ENCODE assay signal across 17 cellular contexts in the genomic region with DNA sequence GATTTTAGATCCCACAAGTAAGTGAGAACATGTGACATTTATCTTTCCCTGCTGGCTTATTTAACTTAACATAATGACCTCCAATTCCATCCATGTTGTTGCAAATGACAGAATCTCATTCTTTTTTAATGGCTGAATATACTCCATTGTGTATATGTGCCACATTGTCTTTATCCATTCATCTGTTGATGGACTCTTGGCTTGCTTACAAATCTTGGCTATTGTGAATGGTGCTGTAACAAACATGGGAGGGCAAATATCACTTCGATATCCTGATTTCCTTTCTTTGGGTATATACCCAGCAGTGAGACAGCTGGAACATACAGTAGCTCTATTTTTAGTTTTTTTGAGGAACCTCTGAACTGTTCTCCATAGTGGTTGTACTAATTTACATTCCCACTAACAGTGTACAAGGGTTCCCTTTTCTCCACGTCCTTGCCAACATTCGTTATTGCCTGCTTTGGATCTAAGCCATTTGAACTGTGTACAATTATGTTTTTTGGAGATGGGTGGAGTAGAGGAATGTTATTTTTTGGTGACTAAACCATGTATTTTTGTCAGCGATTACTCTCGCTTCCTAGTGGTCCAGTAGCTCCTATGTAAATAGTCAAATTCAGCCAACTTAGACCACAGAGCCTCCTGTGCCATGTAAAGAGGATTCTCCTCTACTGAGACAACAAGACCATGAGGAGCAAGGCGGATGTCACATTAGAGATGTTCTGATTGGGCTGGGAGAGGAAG.
DNase-seq lines count a peak whose midpoint lies in the region; FAIRE-seq and TF ChIP-seq lines count a peak whose summit lies in the region.
"Had no signal": no experiment of that assay in that cellular context is flagged by ENCODE, and none has a peak within 500 bp of the region (broad histone marks: within the 10 kb centered on the region; RNA-seq: fewer than 3 reads in every experiment).

No MANE protein-coding gene starts in this region.

- no peak overlapping the region for H3K27ac Mint-ChIP-seq in astrocyte (ENCODE audit: unreplicated experiment)
- H3K27ac Mint-ChIP-seq: activated T-helper 2 cell treated with anti-CD3 and anti-CD28 coated beads, Interferon-gamma antibody, Interleukin-2, Interleukin-4, amounts not matched to agents 10 μg/mL and 5 μg/mL and 100 μg/mL, durations not matched to agents 14 hours and 24 hours and 36 hours; memory B cell had no signal

- no peak overlapping the region for H2AFZ ChIP-seq in astrocyte (ENCODE audit: low read depth, low read length)
- H2AFZ ChIP-seq: PC-9 had no signal

- no peaks in the 10 kb centered on the region for H3K27me3 ChIP-seq in astrocyte (ENCODE audit: insufficient read depth, low read length)
- H3K27me3 ChIP-seq: tibial nerve had no signal

- H3K4me2 ChIP-seq in astrocyte (ENCODE audit: low read length) = peak overlapping the region; percentile 23
- H3K4me2 ChIP-seq: PC-9 had no signal

- no peaks in the 10 kb centered on the region for H3K9me3 ChIP-seq in astrocyte (ENCODE audit: insufficient read depth, low read depth, low read length)
- H3K9me3 ChIP-seq: tibial nerve had no signal

- no peaks in the 10 kb centered on the region for H3K36me3 ChIP-seq in astrocyte (ENCODE audit: insufficient read depth, low read length)
- H3K36me3 ChIP-seq: tibial nerve had no signal

- H3K4me1 Mint-ChIP-seq in astrocyte (ENCODE audit: low read depth, unreplicated experiment) = peaks cover 2% of the 10 kb centered on the region

- no peaks in the 10 kb centered on the region for H3K79me2 ChIP-seq in astrocyte (ENCODE audit: insufficient read depth, low read length)

- no peaks in the 10 kb centered on the region for H3K36me3 Mint-ChIP-seq in astrocyte (ENCODE audit: low read depth, unreplicated experiment)
- H3K36me3 Mint-ChIP-seq: memory B cell had no signal

- no peak for FAIRE-seq in astrocyte (lab: Jason Lieb, UNC)
- no peak for FAIRE-seq in H54 (lab: Jason Lieb, UNC)
- FAIRE-seq: bronchial epithelial cell had no signal

- TF ChIP-seq CTCF in astrocyte (IDR thresholded peaks at IDR 0.05; ENCODE audit: insufficient read depth, low read depth, low read length) = no peak

- H3K4me3 Mint-ChIP-seq in astrocyte (ENCODE audit: unreplicated experiment) = no peak overlapping the region
- H3K4me3 Mint-ChIP-seq: memory B cell had no signal

- DNase-seq in NCI-H1092 treated with DMSO at 0.1 percent for 48 hours (lab: John Stamatoyannopoulos, UW) (peak; percentile 28), NCI-H1092 (lab: John Stamatoyannopoulos, UW) (no peak), HS-27A (ENCODE audit: low read depth) (peak; percentile 54), astrocyte (ENCODE audit: low read depth) (peak; percentile 62), lung microvascular endothelial cell (ENCODE audit: low read depth in 2 of 2) (peak; percentile 8 to 89), amniotic stem cell (lab: John Stamatoyannopoulos, UW) (no peak), H54 (ENCODE audit: insufficient read length, low spot score) (no peak)
- no peak for DNase-seq in stimulated activated CD4-positive, alpha-beta T cell treated with anti-CD3 and anti-CD28 coated beads, Interleukin-12 subunit alpha, Interleukin-12 subunit beta, amount 100 ng/mL, for 4 hours
- DNase-seq: 8988T; activated CD4-positive, alpha-beta T cell treated with anti-CD3 and anti-CD28 coated beads, Interleukin-2, amount 50 U/mL, for 1 hour; NCI-H1694 treated with DMSO at 0.1 percent for 48 hours; PC-9; T-helper 1 cell had no signal

- no peak overlapping the region for H3K27ac ChIP-seq in astrocyte (ENCODE audit: low read depth, low read length)
- H3K27ac ChIP-seq: PC-9 had no signal

- H3K4me3 ChIP-seq in astrocyte (ENCODE audit: insufficient read depth, low read depth, low read length) = no peak overlapping the region
- H3K4me3 ChIP-seq: PC-9, tibial nerve had no signal

- no peaks in the 10 kb centered on the region for H3K9me3 Mint-ChIP-seq in astrocyte (ENCODE audit: unreplicated experiment)
- H3K9me3 Mint-ChIP-seq: activated T-helper 2 cell treated with anti-CD3 and anti-CD28 coated beads, Interferon-gamma antibody, Interleukin-2, Interleukin-4, amounts not matched to agents 10 μg/mL and 5 μg/mL and 100 μg/mL, durations not matched to agents 14 hours and 24 hours and 36 hours; memory B cell had no signal

- H3K4me1 ChIP-seq in astrocyte (ENCODE audit: insufficient read depth, low read length) = peaks cover 6% of the 10 kb centered on the region

- H3K9ac ChIP-seq in astrocyte (ENCODE audit: low read length) = no peak overlapping the region

- TF ChIP-seq POLR2A in H54 (IDR thresholded peaks at IDR 0.05; ENCODE audit: low read depth, low read length) = no peak

- H4K20me1 ChIP-seq in astrocyte (ENCODE audit: insufficient read depth, low read length) = no peaks in the 10 kb centered on the region

- no peaks in the 10 kb centered on the region for H3K27me3 Mint-ChIP-seq in astrocyte (ENCODE audit: low read depth, unreplicated experiment)
- H3K27me3 Mint-ChIP-seq: memory B cell had no signal

Comparison
In these comparisons a context has a peak if more than half of its experiments do, and no peak if none do; other contexts are left out.
1. DNase-seq: peak in NCI-H1092 treated with DMSO at 0.1 percent for 48 hours (single experiment), HS-27A (single experiment), astrocyte (single experiment) and lung microvascular endothelial cell (2 of 2); none in NCI-H1092 (single experiment), amniotic stem cell (single experiment), stimulated activated CD4-positive, alpha-beta T cell treated with anti-CD3 and anti-CD28 coated beads, Interleukin-12 subunit alpha, Interleukin-12 subunit beta, amount 100 ng/mL, for 4 hours (single experiment) and H54 (single experiment).